8 cellular contexts compared by ENCODE assay signal in genomic region chr7:92134271-92135099, GRCh38. TPM values are rescaled to one million over a fixed set of nuclear protein-coding genes. Genes with fewer than 3 reads are reported as not detected.
DNase-seq lines count a peak whose midpoint lies in the region; ATAC-seq and TF ChIP-seq lines count a peak whose summit lies in the region.

Gene CYP51A1 (minus strand): TSS chr7:92134477. CDS start chr7:92134364, 113 bp downstream.

- peaks cover 3% of the 10 kb centered on the region for H3K9me3 Mint-ChIP-seq in activated CD4-positive, alpha-beta T cell treated with anti-CD3 and anti-CD28 coated beads, Interleukin-2, amount 10 ng/mL, durations not matched to agents 7 days and 5 days

- peak within 1 kb of the TSS; percentile 99 for H3K27ac Mint-ChIP-seq in activated CD4-positive, alpha-beta T cell treated with anti-CD3 and anti-CD28 coated beads, Interleukin-2, amount 10 ng/mL, durations not matched to agents 7 days and 5 days

- ATAC-seq in GM19372 (IDR thresholded peaks at IDR 0.05; ENCODE audit: low read depth, unreplicated experiment), result peak; percentile 81
- peak; percentile 84 for ATAC-seq in HG03521 (IDR thresholded peaks at IDR 0.05; ENCODE audit: unreplicated experiment)
- ATAC-seq in left colon, result peak; percentile 91

- H3K4me1 Mint-ChIP-seq in activated CD4-positive, alpha-beta T cell treated with anti-CD3 and anti-CD28 coated beads, Interleukin-2, amount 10 ng/mL, durations not matched to agents 7 days and 5 days, result peaks cover 46% of the 10 kb centered on the region

- peak within 1 kb of the TSS; percentile 92 for H3K4me3 ChIP-seq in coronary artery

- DNase-seq in C1 segment of cervical spinal cord (lab: John Stamatoyannopoulos, UW) (peak; percentile 80 to 99 (median 94)), NCI-H69 (lab: John Stamatoyannopoulos, UW) (peak; percentile 99), coronary artery (ENCODE audit: low spot score) (peak; percentile 96), left colon (peak; percentile 94 to 96)
- DNase-seq in activated CD4-positive, alpha-beta T cell treated with anti-CD3 and anti-CD28 coated beads, Interleukin-2, amount 10 ng/mL, durations not matched to agents 7 days and 5 days, result peak; percentile 92
- DNase-seq in stimulated activated CD4-positive, alpha-beta T cell treated with anti-CD3 and anti-CD28 coated beads, Interleukin-1b, Interleukin-23, amount 100 ng/mL, for 4 hours (ENCODE audit: low read depth in 2 of 2), result peak; percentile 90 to 92

- H3K27me3 Mint-ChIP-seq in activated CD4-positive, alpha-beta T cell treated with anti-CD3 and anti-CD28 coated beads, Interleukin-2, amount 10 ng/mL, durations not matched to agents 7 days and 5 days, result peaks cover 2% of the 10 kb centered on the region

- H3K4me3 Mint-ChIP-seq in activated CD4-positive, alpha-beta T cell treated with anti-CD3 and anti-CD28 coated beads, Interleukin-2, amount 10 ng/mL, durations not matched to agents 7 days and 5 days, result peak within 1 kb of the TSS; percentile 95

- peaks cover 15% of the 10 kb centered on the region for H3K36me3 Mint-ChIP-seq in activated CD4-positive, alpha-beta T cell treated with anti-CD3 and anti-CD28 coated beads, Interleukin-2, amount 10 ng/mL, durations not matched to agents 7 days and 5 days (ENCODE audit: low read depth)

- POLR2A ChIA-PET in activated CD4-positive, alpha-beta T cell treated with anti-CD3 and anti-CD28 coated beads, Interleukin-2, amount 10 ng/mL, durations not matched to agents 7 days and 5 days (lab: Charles Lee), result no interaction called here

- TF ChIP-seq CTCF in coronary artery (IDR thresholded peaks at IDR 0.05), result no peak

- CTCF ChIA-PET in activated CD4-positive, alpha-beta T cell treated with anti-CD3 and anti-CD28 coated beads, Interleukin-2, amount 10 ng/mL, durations not matched to agents 7 days and 5 days (lab: Charles Lee), result interaction anchor here (1.7 to 2.2 kb wide), 2 partner anchors 9 to 313 kb away, joined by 6 read pairs; partner anchors contain the start of gene GATAD1

- peak within 1 kb of the TSS; percentile 92 to 94 for H3K27ac ChIP-seq in coronary artery

- intact Hi-C loops in left colon (cut with DNase I, micrococcal nuclease), result no loop called here

RNA-seq across cellular contexts. Expression of gene CYP51A1, which starts in this region (rescaled TPM):
- total RNA-seq in activated CD4-positive, alpha-beta T cell treated with anti-CD3 and anti-CD28 coated beads, Interleukin-2, amount 10 ng/mL, durations not matched to agents 7 days and 5 days, result 10 to 100 TPM; 27.4 to 30.6 TPM
- total RNA-seq in left colon, result 100 to 1,000 TPM; 152 to 255 TPM

Comparison
In these comparisons a context has a peak if more than half of its experiments do, and no peak if none do; other contexts are left out.
1. Peak in every context shown above with its lines: DNase-seq, ATAC-seq, H3K4me3 ChIP-seq and H3K27ac ChIP-seq.
2. RNA of gene CYP51A1 (total RNA-seq): 152 to 255 TPM in left colon; 27.4 to 30.6 TPM in activated CD4-positive, alpha-beta T cell treated with anti-CD3 and anti-CD28 coated beads, Interleukin-2, amount 10 ng/mL, durations not matched to agents 7 days and 5 days; every median in the first group is over 4 times any median in the second.